ENCODE assay signal across 11 cellular contexts in genomic region chr3:107124885-107125284, GRCh38.
A peak's percentile ranks its signal among the peaks of the same experiment; 100 is the strongest.
DNase-seq lines count a peak whose midpoint lies in the region; ATAC-seq, FAIRE-seq and TF ChIP-seq lines count a peak whose summit lies in the region.
"Had no signal": no experiment of that assay in that cellular context is flagged by ENCODE, and none has a peak within 500 bp of the region (broad histone marks: within the 10 kb centered on the region; RNA-seq: fewer than 3 reads in every experiment).

No MANE protein-coding gene starts in this region.

- H3K9me3 ChIP-seq in neural progenitor cell (ENCODE audit: low read depth), result no peaks in the 10 kb centered on the region

- peaks cover 2% of the 10 kb centered on the region for H3K27me3 Mint-ChIP-seq in neural progenitor cell (ENCODE audit: insufficient read depth, low read depth)

- H3K9me3 Mint-ChIP-seq in neural progenitor cell, result no peaks in the 10 kb centered on the region
- H3K9me3 Mint-ChIP-seq: activated T-cell treated with anti-CD3 and anti-CD28 coated beads, Interleukin-2, amount 50 U/mL, for 24 hours had no signal

- H3K36me3 Mint-ChIP-seq in neural progenitor cell, result no peaks in the 10 kb centered on the region

- TF ChIP-seq CTCF in fibroblast of mammary gland (conservative IDR thresholded peaks at IDR 0.05; ENCODE audit: control insufficient read depth, insufficient read depth, low read depth, low read length), result no peak
- TF ChIP-seq CTCF in neural progenitor cell (IDR thresholded peaks at IDR 0.05), result no peak

- H3K27me3 ChIP-seq in neural progenitor cell, result no peaks in the 10 kb centered on the region

- H3K4me1 Mint-ChIP-seq in neural progenitor cell, result no peaks in the 10 kb centered on the region

- H3K4me2 ChIP-seq in neural progenitor cell, result no peak overlapping the region

- H3F3A ChIP-seq in neural progenitor cell (ENCODE audit: low read depth), result no peaks in the 10 kb centered on the region

- H3K79me2 ChIP-seq in neural progenitor cell (ENCODE audit: low read depth), result no peaks in the 10 kb centered on the region

- no peak for ATAC-seq in GM18511 (IDR thresholded peaks at IDR 0.05; ENCODE audit: unreplicated experiment)

- no peak overlapping the region for H3K4me3 Mint-ChIP-seq in neural progenitor cell
- H3K4me3 Mint-ChIP-seq: activated T-cell treated with anti-CD3 and anti-CD28 coated beads, Interleukin-2, amount 50 U/mL, for 24 hours had no signal

- H4K20me1 ChIP-seq in neural progenitor cell (ENCODE audit: low read depth), result no peaks in the 10 kb centered on the region

- DNase-seq in Daoy (ENCODE audit: low read depth) (peak; percentile 54), OCI-M1 (lab: John Stamatoyannopoulos, UW) (peak; percentile 64), fibroblast of mammary gland (ENCODE audit: low read depth) (peak; percentile 80), neural progenitor cell (ENCODE audit: low spot score) (no peak), SIG-M5 (lab: John Stamatoyannopoulos, UW) (no peak), NCI-H774 (lab: John Stamatoyannopoulos, UW) (no peak), RCC 7860 (ENCODE audit: low spot score) (no peak)
- DNase-seq: activated T-cell treated with anti-CD3 and anti-CD28 coated beads, Interleukin-2, amount 50 U/mL, for 24 hours; COR-L47 had no signal

- no peaks in the 10 kb centered on the region for H3K4me1 ChIP-seq in neural progenitor cell

- H3K4me3 ChIP-seq in fibroblast of mammary gland (ENCODE audit: control insufficient read depth, low read depth, low read length) (no peak overlapping the region), neural progenitor cell (no peak overlapping the region)

- no peak for FAIRE-seq in RCC 7860 (lab: Jason Lieb, UNC)
- FAIRE-seq: colon had no signal

- H3K27ac ChIP-seq in neural progenitor cell, result no peak overlapping the region

- peak overlapping the region; percentile 43 for H2AFZ ChIP-seq in neural progenitor cell (replicated peaks)

- H3K27ac Mint-ChIP-seq in neural progenitor cell, result no peak overlapping the region
- H3K27ac Mint-ChIP-seq: activated T-cell treated with anti-CD3 and anti-CD28 coated beads, Interleukin-2, amount 50 U/mL, for 24 hours had no signal

- H3K9ac ChIP-seq in neural progenitor cell, result no peak overlapping the region

- H3K36me3 ChIP-seq in neural progenitor cell, result no peaks in the 10 kb centered on the region

Comparison
In these comparisons a context has a peak if more than half of its experiments do, and no peak if none do; other contexts are left out.
1. DNase-seq: peak in Daoy (single experiment), OCI-M1 (single experiment) and fibroblast of mammary gland (single experiment); none in neural progenitor cell (single experiment), SIG-M5 (single experiment), NCI-H774 (single experiment) and RCC 7860 (single experiment).